1 cellular context compared by ENCODE assay signal in genomic region chr9:126058631-126059030, GRCh38.
TF ChIP-seq lines count a peak whose summit lies in the region.

No MANE protein-coding gene starts in this region.

TF ChIP-seq in GM23338, 12 proteins besides CTCF, POLR2A, EP300 and RAD21 (continued from another document):
- no peak for TF ChIP-seq REST (IDR thresholded peaks at IDR 0.05; ENCODE audit: unreplicated experiment)
- TF ChIP-seq CREB1 (CRISPR knock-in tag; IDR thresholded peaks at IDR 0.05; ENCODE audit: low read depth): no peak
- no peak for TF ChIP-seq ZNF462 (CRISPR knock-in tag; IDR thresholded peaks at IDR 0.05)
- no peak for TF ChIP-seq EZH2phosphoT487 (IDR thresholded peaks at IDR 0.05; ENCODE audit: unreplicated experiment)
